29 cellular contexts compared by ENCODE assay signal in genomic region chr21:38879912-38880577, GRCh38.
"Had no signal": no experiment of that assay in that cellular context is flagged by ENCODE, and none has a peak within 500 bp of the region (broad histone marks: within the 10 kb centered on the region; RNA-seq: fewer than 3 reads in every experiment).

No MANE protein-coding gene starts in this region.

- ATAC-seq: activated CD4-positive, CD25-positive, alpha-beta regulatory T cell treated with anti-CD3 and anti-CD28 coated beads, Interleukin-2, amount 50 U/mL, for 24 hours; activated naive CD8-positive, alpha-beta T cell treated with anti-CD3 and anti-CD28 coated beads, Interleukin-2, amount 50 U/mL, for 24 hours; effector memory CD8-positive, alpha-beta T cell; esophagus mucosa; left lung; T-helper 17 cell had no signal

- H3K27me3 ChIP-seq: breast epithelium, dorsolateral prefrontal cortex, left lung, neutrophil, spleen, suprapubic skin, tibial artery had no signal

- H3K4me3 Mint-ChIP-seq: activated naive CD4-positive, alpha-beta T cell treated with anti-CD3 and anti-CD28 coated beads, Interleukin-2, amount 50 U/mL, for 24 hours; activated naive CD8-positive, alpha-beta T cell treated with anti-CD3 and anti-CD28 coated beads, Interleukin-2, amount 50 U/mL, for 24 hours; central memory CD8-positive, alpha-beta T cell; effector memory CD8-positive, alpha-beta T cell; mesothelial cell of epicardium; naive B cell; nephron progenitor cell; T-helper 17 cell had no signal

- H3K36me3 ChIP-seq: breast epithelium, left lung, neutrophil, spleen, suprapubic skin, tibial artery, WERI-Rb-1 had no signal

- H3K9me3 ChIP-seq: neutrophil had no signal

- H3K4me1 ChIP-seq: breast epithelium, spleen, suprapubic skin had no signal

- H3K27me3 Mint-ChIP-seq: progenitor cell of endocrine pancreas had no signal

- H3K27ac ChIP-seq: breast epithelium, dorsolateral prefrontal cortex, left lung, neutrophil, suprapubic skin, tibial artery, WERI-Rb-1 had no signal

- DNase-seq: activated CD4-positive, alpha-beta T cell treated with anti-CD3 and anti-CD28 coated beads for 48 hours; activated CD4-positive, alpha-beta T cell treated with anti-CD3 and anti-CD28 coated beads, Interleukin-2, amount 50 U/mL, for 48 hours; activated CD8-positive, alpha-beta memory T cell treated with anti-CD3 and anti-CD28 coated beads, Interleukin-2, amount 50 U/mL, for 4 hours; activated gamma-delta T cell treated with Interleukin-2 at 50 U/mL for 16 hours; activated naive CD8-positive, alpha-beta T cell treated with anti-CD3 and anti-CD28 coated beads, Interleukin-2, amount 50 U/mL, for 24 hours; activated T-cell treated with anti-CD3 and anti-CD28 coated beads, Interleukin-2, amount 50 U/mL, for 1 hour; dorsolateral prefrontal cortex; effector memory CD8-positive, alpha-beta T cell; foreskin melanocyte; kidney glomerular epithelial cell; left lung; naive B cell; nephron progenitor cell; retina; spleen; stimulated activated naive CD4-positive, alpha-beta T cell; T-helper 17 cell; T1000; tibial artery; WERI-Rb-1 had no signal

- H3K27ac Mint-ChIP-seq: activated naive CD4-positive, alpha-beta T cell treated with anti-CD3 and anti-CD28 coated beads, Interleukin-2, amount 50 U/mL, for 24 hours; activated naive CD8-positive, alpha-beta T cell treated with anti-CD3 and anti-CD28 coated beads, Interleukin-2, amount 50 U/mL, for 24 hours; effector memory CD8-positive, alpha-beta T cell; mesothelial cell of epicardium; naive B cell; nephron progenitor cell; progenitor cell of endocrine pancreas; T-helper 17 cell had no signal

- H3K4me1 Mint-ChIP-seq: activated naive CD4-positive, alpha-beta T cell treated with anti-CD3 and anti-CD28 coated beads, Interleukin-2, amount 50 U/mL, for 24 hours; activated naive CD8-positive, alpha-beta T cell treated with anti-CD3 and anti-CD28 coated beads, Interleukin-2, amount 50 U/mL, for 24 hours; central memory CD8-positive, alpha-beta T cell; naive B cell; T-helper 17 cell had no signal

- H3K4me3 ChIP-seq: breast epithelium, dorsolateral prefrontal cortex, left lung, spleen, suprapubic skin, tibial artery had no signal
